1 cellular context compared by ENCODE assay signal in genomic region chr12:84767079-84767478, GRCh38.
TF ChIP-seq lines count a peak whose summit lies in the region.

No MANE protein-coding gene starts in this region.

TF ChIP-seq in WTC11, 78 proteins besides CTCF, POLR2A, EP300 and RAD21 (continued from another document):
- no peak for TF ChIP-seq STAT6 (CRISPR knock-in tag; conservative IDR thresholded peaks at IDR 0.05; ENCODE audit: low read depth)
- TF ChIP-seq ZNF512 (CRISPR knock-in tag; IDR thresholded peaks at IDR 0.05; ENCODE audit: borderline replicate concordance), result no peak
- TF ChIP-seq ATF3 (CRISPR knock-in tag; conservative IDR thresholded peaks at IDR 0.05), result no peak
- TF ChIP-seq IRF2 (CRISPR knock-in tag; IDR thresholded peaks at IDR 0.05; ENCODE audit: borderline replicate concordance, low read depth), result no peak
- no peak for TF ChIP-seq ZNF671 (CRISPR knock-in tag; IDR thresholded peaks at IDR 0.05)
- TF ChIP-seq FOXJ3 (CRISPR knock-in tag; IDR thresholded peaks at IDR 0.05; ENCODE audit: borderline replicate concordance), result no peak
